In genomic region chr9:93906182-93906880, GRCh38 we compare ENCODE assay signal across 29 cellular contexts. TPM values are rescaled to one million over a fixed set of nuclear protein-coding genes. Genes with fewer than 3 reads are reported as not detected.
"Had no signal": no experiment of that assay in that cellular context is flagged by ENCODE, and none has a peak within 500 bp of the region (broad histone marks: within the 10 kb centered on the region; RNA-seq: fewer than 3 reads in every experiment).

No MANE protein-coding gene starts in this region.

- H3K9ac ChIP-seq: SK-N-SH had no signal

- H3K4me2 ChIP-seq: SK-N-SH had no signal

- H3K4me1 ChIP-seq: foreskin keratinocyte, heart right ventricle, lower lobe of right lung, right lobe of liver, thyroid gland, upper lobe of right lung had no signal

- ATAC-seq: activated CD8-positive, alpha-beta memory T cell treated with anti-CD3 and anti-CD28 coated beads, Interleukin-2, amount 10 ng/mL, durations not matched to agents 7 days and 5 days; activated CD8-positive, alpha-beta T cell treated with anti-CD3 and anti-CD28 coated beads for 36 hours; foreskin keratinocyte; heart right ventricle; left lobe of liver; lower lobe of right lung; natural killer cell; right lobe of liver; stimulated activated memory B cell treated with anti-CD40 and anti-IgM and Interleukin-4, amounts not matched to agents 10 μg/mL and 1 μg/mL and 100 μg/mL, for 72 hours; stimulated activated naive CD8-positive, alpha-beta T cell treated with anti-CD3 and anti-CD28 coated beads, Interleukin-15, amount 100 ng/mL, for 72 hours; upper lobe of right lung had no signal

- H3K27ac Mint-ChIP-seq: activated CD8-positive, alpha-beta memory T cell treated with anti-CD3 and anti-CD28 coated beads, Interleukin-2, amount 10 ng/mL, durations not matched to agents 7 days and 5 days; activated CD8-positive, alpha-beta T cell treated with anti-CD3 and anti-CD28 coated beads for 36 hours; activated naive CD8-positive, alpha-beta T cell; natural killer cell; stimulated activated memory B cell treated with anti-CD40 and anti-IgM and Interleukin-4, amounts not matched to agents 10 μg/mL and 1 μg/mL and 100 μg/mL, for 72 hours; stimulated activated naive CD8-positive, alpha-beta T cell treated with anti-CD3 and anti-CD28 coated beads, Interleukin-15, amount 100 ng/mL, for 72 hours; T-helper 1 cell treated with Interleukin-12 subunit alpha and Interleukin-12 subunit beta and Interleukin-4 antibody, amounts not matched to agents 30 μg/mL and 1 μg/mL, for 36 hours had no signal

- H3K36me3 ChIP-seq: brain microvascular endothelial cell, esophagus muscularis mucosa, heart right ventricle, lower lobe of right lung, right lobe of liver, thyroid gland, upper lobe of right lung, WERI-Rb-1 had no signal

- DNase-seq: activated CD4-positive, alpha-beta T cell treated with anti-CD3 and anti-CD28 coated beads, Interleukin-2, amount 50 U/mL, for 1 hour; activated CD8-positive, alpha-beta memory T cell treated with anti-CD3 and anti-CD28 coated beads, Interleukin-2, amount 10 ng/mL, durations not matched to agents 7 days and 5 days; activated CD8-positive, alpha-beta T cell treated with anti-CD3 and anti-CD28 coated beads for 36 hours; activated gamma-delta T cell; brain microvascular endothelial cell; caudate nucleus; foreskin keratinocyte; heart right ventricle; lower lobe of right lung; natural killer cell; SK-N-SH; stimulated activated CD4-positive, alpha-beta T cell treated with anti-CD3 and anti-CD28 coated beads, Interleukin-4, amount 100 ng/mL, for 4 hours; stimulated activated CD8-positive, alpha-beta memory T cell treated with anti-CD3 and anti-CD28 coated beads, Interleukin-4, amount 100 ng/mL, for 48 hours; stimulated activated naive CD8-positive, alpha-beta T cell treated with anti-CD3 and anti-CD28 coated beads, Interleukin-15, amount 100 ng/mL, for 72 hours; substantia nigra; SW 1271; T1000; thyroid gland; WERI-Rb-1 had no signal

- H3K36me3 Mint-ChIP-seq: activated CD8-positive, alpha-beta memory T cell treated with anti-CD3 and anti-CD28 coated beads, Interleukin-2, amount 10 ng/mL, durations not matched to agents 7 days and 5 days; activated naive CD8-positive, alpha-beta T cell; natural killer cell; stimulated activated memory B cell treated with anti-CD40 and anti-IgM and Interleukin-4, amounts not matched to agents 10 μg/mL and 1 μg/mL and 100 μg/mL, for 72 hours had no signal

- H3K9me3 ChIP-seq: lower lobe of right lung, right lobe of liver, SK-N-SH, thyroid gland, upper lobe of right lung had no signal

- H3K4me3 ChIP-seq: esophagus muscularis mucosa, heart right ventricle, lower lobe of right lung, right lobe of liver, skin epidermis, thyroid gland, upper lobe of right lung had no signal

- H3K4me1 Mint-ChIP-seq: activated CD8-positive, alpha-beta memory T cell treated with anti-CD3 and anti-CD28 coated beads, Interleukin-2, amount 10 ng/mL, durations not matched to agents 7 days and 5 days had no signal

- H3K27me3 ChIP-seq: brain microvascular endothelial cell, right lobe of liver, thyroid gland had no signal

- H3K9me3 Mint-ChIP-seq: activated CD8-positive, alpha-beta T cell treated with anti-CD3 and anti-CD28 coated beads for 36 hours; natural killer cell; stimulated activated memory B cell treated with anti-CD40 and anti-IgM and Interleukin-4, amounts not matched to agents 10 μg/mL and 1 μg/mL and 100 μg/mL, for 72 hours; stimulated activated naive CD8-positive, alpha-beta T cell treated with anti-CD3 and anti-CD28 coated beads, Interleukin-15, amount 100 ng/mL, for 72 hours; T-helper 1 cell treated with Interleukin-12 subunit alpha and Interleukin-12 subunit beta and Interleukin-4 antibody, amounts not matched to agents 30 μg/mL and 1 μg/mL, for 36 hours had no signal

- H3K4me3 Mint-ChIP-seq: activated CD8-positive, alpha-beta memory T cell treated with anti-CD3 and anti-CD28 coated beads, Interleukin-2, amount 10 ng/mL, durations not matched to agents 7 days and 5 days; activated CD8-positive, alpha-beta T cell treated with anti-CD3 and anti-CD28 coated beads for 36 hours; activated naive CD8-positive, alpha-beta T cell; natural killer cell; stimulated activated memory B cell treated with anti-CD40 and anti-IgM and Interleukin-4, amounts not matched to agents 10 μg/mL and 1 μg/mL and 100 μg/mL, for 72 hours; stimulated activated naive CD8-positive, alpha-beta T cell treated with anti-CD3 and anti-CD28 coated beads, Interleukin-15, amount 100 ng/mL, for 72 hours; T-helper 1 cell treated with Interleukin-12 subunit alpha and Interleukin-12 subunit beta and Interleukin-4 antibody, amounts not matched to agents 30 μg/mL and 1 μg/mL, for 36 hours had no signal

- H3K27ac ChIP-seq: brain microvascular endothelial cell, esophagus muscularis mucosa, foreskin keratinocyte, heart right ventricle, lower lobe of right lung, right lobe of liver, skin epidermis, thyroid gland, upper lobe of right lung, WERI-Rb-1 had no signal

RNA-seq across cellular contexts. Expression of gene BARX1, which starts 48.8 kb away (rescaled TPM):
- total RNA-seq: activated CD8-positive, alpha-beta memory T cell treated with anti-CD3 and anti-CD28 coated beads, Interleukin-2, amount 10 ng/mL, durations not matched to agents 7 days and 5 days; foreskin keratinocyte; kidney epithelial cell; left lobe of liver; lower lobe of right lung; mononuclear cell; natural killer cell; right lobe of liver; upper lobe of right lung had no signal
- polyA plus RNA-seq: foreskin keratinocyte, SK-N-SH had no signal
